Comparison of ENCODE assay signal across 21 cellular contexts in the genomic region with DNA sequence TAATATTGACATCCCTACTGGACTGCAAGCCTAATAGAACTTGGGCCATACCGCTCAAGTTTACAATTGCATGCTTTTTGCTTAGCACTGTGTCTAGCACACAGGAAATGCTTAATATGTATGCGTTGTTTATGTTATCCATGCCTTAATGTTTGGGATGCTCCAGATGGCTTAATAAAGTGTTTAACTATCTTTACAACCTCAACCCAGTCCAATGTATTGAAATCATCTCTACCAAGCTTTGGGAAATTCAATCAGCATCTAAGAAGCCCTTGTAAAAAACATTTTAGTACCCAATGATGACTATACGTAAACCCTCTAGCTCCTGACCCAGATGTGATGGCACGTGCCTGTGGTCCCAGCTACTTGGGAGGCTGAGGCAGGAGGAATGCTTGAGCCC.
"Had no signal": no experiment of that assay in that cellular context is flagged by ENCODE, and none has a peak within 500 bp of the region (broad histone marks: within the 10 kb centered on the region; RNA-seq: fewer than 3 reads in every experiment).

No MANE protein-coding gene starts in this region.

- H3K4me3 Mint-ChIP-seq: activated naive CD4-positive, alpha-beta T cell treated with anti-CD3 and anti-CD28 coated beads, Interleukin-2, amount 10 ng/mL, durations not matched to agents 7 days and 5 days; activated naive CD8-positive, alpha-beta T cell treated with anti-CD3 and anti-CD28 coated beads, Interleukin-2, amount 50 U/mL, for 24 hours; mesothelial cell of epicardium; stimulated activated naive B cell treated with anti-CD40 and anti-IgM and Interleukin-4, amounts not matched to agents 10 μg/mL and 1 μg/mL and 100 μg/mL, for 72 hours; type B pancreatic cell had no signal

- H3K27me3 ChIP-seq: breast epithelium, esophagus squamous epithelium, right lobe of liver had no signal

- H3K9me3 Mint-ChIP-seq: activated naive CD4-positive, alpha-beta T cell treated with anti-CD3 and anti-CD28 coated beads, Interleukin-2, amount 10 ng/mL, durations not matched to agents 7 days and 5 days; activated naive CD8-positive, alpha-beta T cell treated with anti-CD3 and anti-CD28 coated beads, Interleukin-2, amount 50 U/mL, for 24 hours; stimulated activated naive B cell treated with anti-CD40 and anti-IgM and Interleukin-4, amounts not matched to agents 10 μg/mL and 1 μg/mL and 100 μg/mL, for 72 hours had no signal

- ATAC-seq: activated naive CD8-positive, alpha-beta T cell treated with anti-CD3 and anti-CD28 coated beads, Interleukin-2, amount 50 U/mL, for 24 hours; right lobe of liver; stimulated activated naive B cell treated with anti-CD40 and anti-IgM and Interleukin-4, amounts not matched to agents 10 μg/mL and 1 μg/mL and 100 μg/mL, for 72 hours had no signal

- H3K4me1 Mint-ChIP-seq: activated naive CD4-positive, alpha-beta T cell treated with anti-CD3 and anti-CD28 coated beads, Interleukin-2, amount 10 ng/mL, durations not matched to agents 7 days and 5 days; activated naive CD8-positive, alpha-beta T cell treated with anti-CD3 and anti-CD28 coated beads, Interleukin-2, amount 50 U/mL, for 24 hours; stimulated activated naive B cell treated with anti-CD40 and anti-IgM and Interleukin-4, amounts not matched to agents 10 μg/mL and 1 μg/mL and 100 μg/mL, for 72 hours had no signal

- H3K9me3 ChIP-seq: breast epithelium, esophagus squamous epithelium, right lobe of liver had no signal

- H3K36me3 ChIP-seq: breast epithelium, esophagus squamous epithelium, right lobe of liver, WERI-Rb-1 had no signal

- H3K4me1 ChIP-seq: right lobe of liver had no signal

- H3K4me3 ChIP-seq: breast epithelium, esophagus squamous epithelium, lung, right lobe of liver, SK-N-MC had no signal

- H3K27ac ChIP-seq: esophagus squamous epithelium, right lobe of liver, SK-N-MC, WERI-Rb-1 had no signal

- H3K27me3 Mint-ChIP-seq: activated naive CD4-positive, alpha-beta T cell treated with anti-CD3 and anti-CD28 coated beads, Interleukin-2, amount 10 ng/mL, durations not matched to agents 7 days and 5 days; activated naive CD8-positive, alpha-beta T cell treated with anti-CD3 and anti-CD28 coated beads, Interleukin-2, amount 50 U/mL, for 24 hours; type B pancreatic cell had no signal

- H3K36me3 Mint-ChIP-seq: activated naive CD4-positive, alpha-beta T cell treated with anti-CD3 and anti-CD28 coated beads, Interleukin-2, amount 10 ng/mL, durations not matched to agents 7 days and 5 days; stimulated activated naive B cell treated with anti-CD40 and anti-IgM and Interleukin-4, amounts not matched to agents 10 μg/mL and 1 μg/mL and 100 μg/mL, for 72 hours had no signal

- H3K27ac Mint-ChIP-seq: activated naive CD4-positive, alpha-beta T cell treated with anti-CD3 and anti-CD28 coated beads, Interleukin-2, amount 10 ng/mL, durations not matched to agents 7 days and 5 days; activated naive CD8-positive, alpha-beta T cell treated with anti-CD3 and anti-CD28 coated beads, Interleukin-2, amount 50 U/mL, for 24 hours; stimulated activated naive B cell treated with anti-CD40 and anti-IgM and Interleukin-4, amounts not matched to agents 10 μg/mL and 1 μg/mL and 100 μg/mL, for 72 hours; type B pancreatic cell had no signal

- DNase-seq: activated CD4-positive, alpha-beta T cell treated with anti-CD3 and anti-CD28 coated beads for 1 hour; activated CD8-positive, alpha-beta memory T cell treated with anti-CD3 and anti-CD28 coated beads for 24 hours; activated CD8-positive, alpha-beta memory T cell treated with anti-CD3 and anti-CD28 coated beads, Interleukin-2, amount 50 U/mL, for 48 hours; activated effector memory CD4-positive, alpha-beta T cell treated with Interleukin-2 at 50 U/mL for 16 hours; activated naive CD4-positive, alpha-beta T cell treated with anti-CD3 and anti-CD28 coated beads, Interleukin-2, amount 10 ng/mL, durations not matched to agents 7 days and 5 days; activated naive CD8-positive, alpha-beta T cell treated with anti-CD3 and anti-CD28 coated beads, Interleukin-2, amount 50 U/mL, for 24 hours; activated T-cell treated with anti-CD3 and anti-CD28 coated beads, Interleukin-2, amount 50 U/mL, for 48 hours; aorta; cerebellar nuclear complex; effector CD4-positive, alpha-beta T cell; esophagus squamous epithelium; occipital lobe; right lobe of liver; stimulated activated CD4-positive, alpha-beta T cell treated with anti-CD3 and anti-CD28 coated beads, Interleukin-4, amount 100 ng/mL, for 4 hours; stimulated activated naive B cell treated with anti-CD40 and anti-IgM and Interleukin-4, amounts not matched to agents 10 μg/mL and 1 μg/mL and 100 μg/mL, for 72 hours; WERI-Rb-1 had no signal
